ENCODE assay signal across 14 cellular contexts in the genomic region with DNA sequence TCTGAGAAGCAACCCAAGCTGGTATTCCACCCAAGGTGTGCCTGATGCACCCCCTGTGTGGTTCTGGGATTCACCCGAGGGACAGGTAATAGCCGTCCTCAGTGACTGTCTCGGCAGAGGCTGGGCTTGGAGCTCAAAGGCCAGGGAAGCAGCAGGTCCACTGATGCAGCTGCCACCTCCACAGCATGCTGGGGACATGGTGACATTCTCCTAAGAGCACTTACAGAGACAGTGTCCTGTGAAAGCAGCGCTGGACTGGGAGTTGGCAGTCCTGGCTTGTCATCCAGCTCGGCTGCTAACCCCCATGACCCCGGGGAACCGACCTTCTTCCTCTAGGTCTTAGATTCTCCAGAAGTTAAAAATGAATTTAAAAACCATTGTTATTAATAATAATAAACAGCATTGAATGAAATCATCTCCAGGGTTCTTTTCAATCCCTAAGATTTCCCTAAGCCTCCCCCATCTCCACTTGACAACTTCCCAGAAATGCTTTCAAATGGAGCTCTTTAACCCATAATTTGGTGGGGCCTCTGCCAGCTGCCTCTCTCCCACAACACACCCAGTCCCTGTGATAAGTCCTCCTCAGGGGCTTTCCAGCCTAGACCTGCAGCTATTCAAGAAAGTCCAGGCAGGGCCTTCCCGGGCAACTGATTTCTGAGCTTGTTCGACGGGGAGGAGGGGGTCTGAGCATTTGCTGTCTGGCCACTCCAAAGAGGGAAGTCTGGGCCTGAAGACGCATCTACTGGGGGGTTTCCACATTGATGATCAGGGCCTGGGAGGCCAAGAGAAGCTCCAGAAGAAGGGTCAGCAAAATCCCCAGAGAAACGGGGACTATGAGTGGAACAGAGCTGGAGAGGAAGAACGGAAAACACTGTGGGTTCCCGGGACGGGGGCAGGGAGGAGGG.
DNase-seq lines count a peak whose midpoint lies in the region; ATAC-seq, FAIRE-seq and TF ChIP-seq lines count a peak whose summit lies in the region.
"Had no signal": no experiment of that assay in that cellular context is flagged by ENCODE, and none has a peak within 500 bp of the region (broad histone marks: within the 10 kb centered on the region; RNA-seq: fewer than 3 reads in every experiment).

No MANE protein-coding gene starts in this region.

- no peak for FAIRE-seq in GM12891 (lab: Jason Lieb, UNC)
- FAIRE-seq: urothelium cell line had no signal

- 77 to 82% methylated on average over 8 to 13 of the region's 15 CpGs for WGBS in endodermal cell (ENCODE audit: insufficient coverage in 1 of 2, insufficient read length in 1 of 2), 2 experiments
- 65 to 83% (median 75%) methylated on average over 15 of the region's 15 CpGs for WGBS in spleen, 5 donors

- H3K4me3 ChIP-seq in endodermal cell (ENCODE audit: low read length): no peak overlapping the region
- H3K4me3 ChIP-seq in muscle layer of colon (ENCODE audit: low read depth in 1 of 2, low read length in 2 of 2): peak overlapping the region in 1 of 2 donors; percentile 52
- H3K4me3 ChIP-seq in spleen: no peak overlapping the region

- TF ChIP-seq POLR2A in spleen (IDR thresholded peaks at IDR 0.05): no peak
- TF ChIP-seq POLR2A in GM12891 (IDR thresholded peaks at IDR 0.05; ENCODE audit: low read depth, low read length): no peak

- H3K27me3 ChIP-seq in endodermal cell (ENCODE audit: control insufficient read depth, insufficient read depth, low read length, poor library complexity, severe bottlenecking) (peaks cover 18% of the 10 kb centered on the region), muscle layer of colon (ENCODE audit: control insufficient read depth in 1 of 2, insufficient read depth in 2 of 2, low read length in 2 of 2) (no peaks in the 10 kb centered on the region), spleen (replicated peaks in 1 of 7) (peaks cover 0 to 28% (median 0%) of the 10 kb centered on the region in 7 donors)

- no peaks in the 10 kb centered on the region for H3K36me3 Mint-ChIP-seq in endodermal cell (ENCODE audit: low read depth)
- H3K36me3 Mint-ChIP-seq: activated naive CD4-positive, alpha-beta T cell treated with anti-CD3 and anti-CD28 coated beads, Interleukin-2, amount 50 U/mL, for 24 hours had no signal

- no peak overlapping the region for H3K4me3 Mint-ChIP-seq in endodermal cell
- H3K4me3 Mint-ChIP-seq: activated naive CD4-positive, alpha-beta T cell treated with anti-CD3 and anti-CD28 coated beads, Interleukin-2, amount 50 U/mL, for 24 hours had no signal

- intact Hi-C loops in spleen (cut with DNase I; ENCODE audit: low total_unique reads): no loop called here

- no peaks in the 10 kb centered on the region for H3K9me3 Mint-ChIP-seq in endodermal cell
- H3K9me3 Mint-ChIP-seq: activated naive CD4-positive, alpha-beta T cell treated with anti-CD3 and anti-CD28 coated beads, Interleukin-2, amount 50 U/mL, for 24 hours had no signal

- H3K27ac ChIP-seq in endodermal cell (ENCODE audit: low read depth, low read length) (no peak overlapping the region), muscle layer of colon (ENCODE audit: low read depth, low read length) (peak overlapping the region; percentile 96), spleen (peak overlapping the region in 1 of 8 donors; percentile 24)

- H3K9ac ChIP-seq in endodermal cell (ENCODE audit: extremely low read depth, low read length, poor library complexity, severe bottlenecking) (no peak overlapping the region), muscle layer of colon (ENCODE audit: low read length) (no peak overlapping the region)

- ATAC-seq in activated CD4-positive, CD25-positive, alpha-beta regulatory T cell treated with anti-CD3 and anti-CD28 coated beads, Interleukin-2, amount 50 U/mL, for 24 hours: no peak

- DNase-seq in NCI-H2227 (lab: John Stamatoyannopoulos, UW; ENCODE audit: unreplicated experiment): peak; percentile 47
- peak; percentile 48 for DNase-seq in endodermal cell
- peak; percentile 45 for DNase-seq in spleen
- no peak for DNase-seq in hepatic stellate cell (ENCODE audit: low spot score)
- DNase-seq in activated naive CD4-positive, alpha-beta T cell treated with Interleukin-2 at 50 U/mL for 16 hours: no peak
- no peak for DNase-seq in GM12891 (ENCODE audit: insufficient read length, low spot score)
- DNase-seq: AML-193; foreskin melanocyte; NCI-H748 treated with DMSO at 0.1 percent for 48 hours; stimulated activated CD4-positive, alpha-beta T cell treated with anti-CD3 and anti-CD28 coated beads, Interleukin-4, amount 100 ng/mL, for 1 hour had no signal

- peaks cover 22% of the 10 kb centered on the region for H3K4me1 Mint-ChIP-seq in endodermal cell
- H3K4me1 Mint-ChIP-seq: activated naive CD4-positive, alpha-beta T cell treated with anti-CD3 and anti-CD28 coated beads, Interleukin-2, amount 50 U/mL, for 24 hours had no signal

- H3K36me3 ChIP-seq in endodermal cell (ENCODE audit: control insufficient read depth, insufficient read depth, low read length): no peaks in the 10 kb centered on the region
- no peaks in the 10 kb centered on the region for H3K36me3 ChIP-seq in muscle layer of colon (ENCODE audit: insufficient read depth, low read length)
- no peaks in the 10 kb centered on the region for H3K36me3 ChIP-seq in spleen

- peak overlapping the region; percentile 46 for H3K27ac Mint-ChIP-seq in endodermal cell
- H3K27ac Mint-ChIP-seq: activated naive CD4-positive, alpha-beta T cell treated with anti-CD3 and anti-CD28 coated beads, Interleukin-2, amount 50 U/mL, for 24 hours had no signal

- no peaks in the 10 kb centered on the region for H3K4me1 ChIP-seq in endodermal cell (ENCODE audit: control insufficient read depth, insufficient read depth, low read length)
- peaks cover 71% of the 10 kb centered on the region for H3K4me1 ChIP-seq in muscle layer of colon (ENCODE audit: insufficient read depth, low read length)
- H3K4me1 ChIP-seq in spleen: peaks cover 0 to 36% (median 15%) of the 10 kb centered on the region in 6 donors

- no peaks in the 10 kb centered on the region for H3K9me3 ChIP-seq in endodermal cell (ENCODE audit: control insufficient read depth, low read length)
- no peaks in the 10 kb centered on the region for H3K9me3 ChIP-seq in muscle layer of colon (ENCODE audit: low read length)
- peaks cover 0 to 2% (median 0%) of the 10 kb centered on the region in 8 donors for H3K9me3 ChIP-seq in spleen

- peaks cover 9% of the 10 kb centered on the region for H3K27me3 Mint-ChIP-seq in endodermal cell (ENCODE audit: insufficient read depth)

- no peak for TF ChIP-seq CTCF in endodermal cell (conservative IDR thresholded peaks at IDR 0.05)
- TF ChIP-seq CTCF in spleen (IDR thresholded peaks at IDR 0.05 in 8 of 11, conservative IDR thresholded peaks at IDR 0.05 in 3 of 11): no peak

TF ChIP-seq in GM12891, 5 proteins besides CTCF, POLR2A, EP300 and RAD21:
- TF ChIP-seq POU2F2 (IDR thresholded peaks at IDR 0.05; ENCODE audit: low read depth, low read length) (no peak), TAF1 (IDR thresholded peaks at IDR 0.05; ENCODE audit: low read depth, low read length) (no peak), SPI1 (IDR thresholded peaks at IDR 0.05; ENCODE audit: low read depth, low read length) (no peak), PAX5 (IDR thresholded peaks at IDR 0.05; ENCODE audit: insufficient read depth, low read length, severe bottlenecking) (no peak), POLR2AphosphoS5 (IDR thresholded peaks at IDR 0.05; ENCODE audit: low read depth, low read length) (no peak)

Comparison
In these comparisons a context has a peak if more than half of its experiments do, and no peak if none do; other contexts are left out.
1. DNase-seq: peak in NCI-H2227 (single experiment), endodermal cell (single experiment) and spleen (single experiment); none in hepatic stellate cell (single experiment), activated naive CD4-positive, alpha-beta T cell treated with Interleukin-2 at 50 U/mL for 16 hours (single experiment) and GM12891 (single experiment).